In the genomic region with DNA sequence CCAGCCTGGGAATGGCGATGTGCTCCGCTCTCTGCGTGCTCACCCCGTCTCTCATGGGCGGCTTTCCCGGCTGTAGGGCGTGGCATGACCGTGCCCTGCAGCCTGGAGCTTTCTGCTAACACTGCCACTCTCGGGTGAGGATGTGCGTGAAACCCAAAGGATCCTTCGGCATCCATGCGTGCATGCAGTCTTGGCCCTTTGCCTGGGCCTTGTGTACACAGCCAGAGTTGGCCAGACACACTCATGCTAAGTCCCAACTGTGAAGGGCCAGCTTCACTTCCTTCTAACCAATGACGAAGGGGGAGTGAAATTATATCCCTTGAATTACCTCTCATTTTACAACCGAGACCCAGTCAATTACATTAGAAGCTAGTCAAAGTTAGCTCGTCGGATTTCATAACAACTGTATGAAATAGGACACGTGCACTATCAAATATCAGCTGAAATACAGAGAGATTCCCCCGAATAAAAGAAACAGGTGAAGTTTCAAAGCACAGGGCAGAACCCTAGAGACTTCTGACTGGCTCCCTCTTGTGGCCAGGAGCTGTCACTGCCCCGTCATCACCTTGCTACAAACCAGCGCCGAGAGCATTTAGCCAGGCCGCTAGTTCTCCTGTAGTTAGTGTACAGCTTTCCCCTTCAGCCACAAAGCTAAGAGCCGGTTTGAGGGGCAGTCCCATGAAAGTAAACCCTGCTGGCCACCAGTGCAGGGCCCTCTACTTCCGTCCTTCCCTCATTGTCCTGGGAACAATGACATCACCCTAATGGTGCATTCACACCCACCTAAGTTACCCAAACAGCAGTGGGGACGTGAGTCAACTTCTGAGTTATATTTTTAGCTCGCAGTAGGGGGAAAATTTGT, we compare ENCODE assay signal across 8 cellular contexts.
DNase-seq lines count a peak whose midpoint lies in the region; ATAC-seq and TF ChIP-seq lines count a peak whose summit lies in the region.

No MANE protein-coding gene starts in this region.

- no peaks in the 10 kb centered on the region for H3K9me3 ChIP-seq in left lung

- intact Hi-C loops in left lung (cut with DNase I), result no loop called here

- H3K27ac ChIP-seq in left lung, result no peak overlapping the region

- peak overlapping the region in 1 of 2 donors; percentile 1 for H3K4me3 ChIP-seq in left lung

- no peaks in the 10 kb centered on the region for H3K27me3 ChIP-seq in left lung

- ATAC-seq in GM19023 (IDR thresholded peaks at IDR 0.05; ENCODE audit: unreplicated experiment) (peak; percentile 81), HG03135 (IDR thresholded peaks at IDR 0.05; ENCODE audit: unreplicated experiment) (peak; percentile 94), left lung (peak; percentile 97)

- H3K4me1 ChIP-seq in left lung, result peaks cover 0 to 8% of the 10 kb centered on the region in 2 donors

- peak; percentile 80 to 84 for TF ChIP-seq CTCF in left lung (IDR thresholded peaks at IDR 0.05)

- H3K36me3 ChIP-seq in left lung, result no peaks in the 10 kb centered on the region

- DNase-seq in AG20443 (ENCODE audit: low spot score) (peak; percentile 76), NCI-H2196 (lab: John Stamatoyannopoulos, UW; ENCODE audit: unreplicated experiment) (peak; percentile 71), cerebellum (ENCODE audit: low spot score) (peak; percentile 65), left lung (peak; percentile 55 to 83)
- DNase-seq in activated CD4-positive, CD25-positive, alpha-beta regulatory T cell treated with anti-CD3 and anti-CD28 coated beads, Interleukin-2, amount 50 U/mL, for 16 hours (ENCODE audit: low read depth, low spot score), result peak; percentile 44
- peak; percentile 48 to 67 (median 62) for DNase-seq in stimulated activated CD4-positive, alpha-beta T cell treated with anti-CD3 and anti-CD28 coated beads, TNF-alpha, amount 100 ng/mL, for 24 hours (ENCODE audit: low read depth in 3 of 3)
